18 cellular contexts compared by ENCODE assay signal in genomic region chr4:184466634-184467033, GRCh38.
"Had no signal": no experiment of that assay in that cellular context is flagged by ENCODE, and none has a peak within 500 bp of the region (broad histone marks: within the 10 kb centered on the region; RNA-seq: fewer than 3 reads in every experiment).

No MANE protein-coding gene starts in this region.

- H3K27me3 Mint-ChIP-seq: activated B cell treated with CpG ODN at 0.5 μM for 24 hours; activated CD4-positive, alpha-beta T cell treated with anti-CD3 and anti-CD28 coated beads, Interleukin-2, amount 10 ng/mL, durations not matched to agents 24 days and 14 days; stimulated activated naive B cell treated with anti-CD40 and anti-IgM and Interleukin-4, amounts not matched to agents 10 μg/mL and 1 μg/mL and 100 μg/mL, for 72 hours had no signal

- H3K27ac Mint-ChIP-seq: activated naive CD4-positive, alpha-beta T cell treated with anti-CD3 and anti-CD28 coated beads for 36 hours; activated T-helper 2 cell treated with anti-CD3 and anti-CD28 coated beads, Interferon-gamma antibody, Interleukin-2, Interleukin-4, amounts not matched to agents 10 μg/mL and 5 μg/mL and 100 μg/mL, durations not matched to agents 14 hours and 24 hours and 36 hours had no signal

- H3K9me3 ChIP-seq: tibial nerve, uterus had no signal

- H3K36me3 ChIP-seq: uterus had no signal

- DNase-seq: activated B cell treated with CpG ODN at 0.5 μM for 24 hours; activated CD4-positive, alpha-beta T cell treated with anti-CD3 and anti-CD28 coated beads, Interleukin-2, amount 10 ng/mL, durations not matched to agents 24 days and 14 days; activated CD8-positive, alpha-beta memory T cell treated with anti-CD3 and anti-CD28 coated beads, Interleukin-2, amount 50 U/mL, for 48 hours; activated naive CD4-positive, alpha-beta T cell treated with anti-CD3 and anti-CD28 coated beads for 36 hours; foreskin fibroblast; glutamatergic neuron; left ventricle myocardium superior; mesenchymal stem cell; retina; stimulated activated CD4-positive, alpha-beta T cell treated with anti-CD3 and anti-CD28 coated beads, Interleukin-12 subunit alpha, Interleukin-12 subunit beta, amount 100 ng/mL, for 4 hours; stimulated activated naive B cell treated with anti-CD40 and anti-IgM and Interleukin-4, amounts not matched to agents 10 μg/mL and 1 μg/mL and 100 μg/mL, for 72 hours; substantia nigra; uterus had no signal

- H3K4me3 Mint-ChIP-seq: activated B cell treated with CpG ODN at 0.5 μM for 24 hours; activated CD4-positive, alpha-beta T cell treated with anti-CD3 and anti-CD28 coated beads, Interleukin-2, amount 10 ng/mL, durations not matched to agents 24 days and 14 days; activated naive CD4-positive, alpha-beta T cell treated with anti-CD3 and anti-CD28 coated beads for 36 hours; neural crest cell had no signal

- ATAC-seq: left ventricle myocardium superior; stimulated activated naive B cell treated with anti-CD40 and anti-IgM and Interleukin-4, amounts not matched to agents 10 μg/mL and 1 μg/mL and 100 μg/mL, for 72 hours had no signal

- H3K27ac ChIP-seq: tibial nerve, uterus had no signal

- H3K9me3 Mint-ChIP-seq: activated B cell treated with CpG ODN at 0.5 μM for 24 hours; activated CD4-positive, alpha-beta T cell treated with anti-CD3 and anti-CD28 coated beads, Interleukin-2, amount 10 ng/mL, durations not matched to agents 24 days and 14 days; activated naive CD4-positive, alpha-beta T cell treated with anti-CD3 and anti-CD28 coated beads for 36 hours; activated T-helper 2 cell treated with anti-CD3 and anti-CD28 coated beads, Interferon-gamma antibody, Interleukin-2, Interleukin-4, amounts not matched to agents 10 μg/mL and 5 μg/mL and 100 μg/mL, durations not matched to agents 14 hours and 24 hours and 36 hours; neural crest cell; stimulated activated naive B cell treated with anti-CD40 and anti-IgM and Interleukin-4, amounts not matched to agents 10 μg/mL and 1 μg/mL and 100 μg/mL, for 72 hours had no signal

- H3K4me3 ChIP-seq: tibial nerve, uterus had no signal

- H3K27me3 ChIP-seq: tibial nerve, uterus had no signal

- FAIRE-seq: colon, TTC549 had no signal
